29 cellular contexts compared by ENCODE assay signal in the genomic region with DNA sequence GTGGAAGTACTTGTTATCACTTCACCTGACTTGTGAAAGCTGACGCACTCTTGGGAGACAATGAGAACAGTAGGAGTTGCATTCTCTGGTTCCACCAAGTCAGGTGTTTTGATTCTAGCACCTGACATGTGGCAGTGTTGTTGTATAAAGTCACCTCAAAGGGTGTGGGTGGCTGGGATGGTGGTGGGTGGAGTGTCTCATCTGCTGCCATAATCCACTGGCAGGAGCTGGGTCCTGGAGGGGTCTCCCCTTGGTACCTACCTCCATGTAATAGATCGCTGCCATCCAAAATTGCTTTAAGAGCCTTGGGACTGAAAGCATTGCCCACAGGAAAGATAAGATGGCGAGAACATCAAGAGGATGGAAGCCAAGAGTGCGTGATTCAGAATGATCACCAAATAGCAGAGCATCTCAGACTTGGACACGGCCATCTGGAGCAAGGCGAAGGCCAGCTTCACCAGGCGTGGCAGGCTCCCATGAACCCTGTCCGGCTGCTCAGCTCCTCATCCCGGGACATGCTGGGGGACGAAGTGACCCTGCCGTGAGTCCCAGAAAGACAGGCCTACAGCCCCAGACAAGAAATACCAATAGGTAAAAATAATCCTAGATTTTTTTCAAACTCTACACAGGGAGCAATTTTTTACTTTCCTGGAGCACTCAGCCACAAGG.
"Had no signal": no experiment of that assay in that cellular context is flagged by ENCODE, and none has a peak within 500 bp of the region (broad histone marks: within the 10 kb centered on the region; RNA-seq: fewer than 3 reads in every experiment).

No MANE protein-coding gene starts in this region.

- H3K27ac ChIP-seq: epithelial cell of prostate, foreskin keratinocyte, gastroesophageal sphincter, heart right ventricle, left ventricle myocardium inferior, neural progenitor cell, prostate gland, skin epidermis, suprapubic skin, upper lobe of left lung had no signal

- H3K9me3 Mint-ChIP-seq: mesothelial cell of epicardium; stimulated activated naive B cell treated with anti-CD40 and anti-IgM and Interleukin-4, amounts not matched to agents 10 μg/mL and 1 μg/mL and 100 μg/mL, for 72 hours; stimulated activated naive CD8-positive, alpha-beta T cell treated with anti-CD3 and anti-CD28 coated beads, Interleukin-15, Interleukin-2, amounts not matched to agents 100 ng/mL and 50 ng/mL, for 24 hours had no signal

- H3K9ac ChIP-seq: neural progenitor cell had no signal

- H3K4me3 Mint-ChIP-seq: mesothelial cell of epicardium; naive B cell; nephron; neural progenitor cell; stimulated activated naive B cell treated with anti-CD40 and anti-IgM and Interleukin-4, amounts not matched to agents 10 μg/mL and 1 μg/mL and 100 μg/mL, for 72 hours; stimulated activated naive CD8-positive, alpha-beta T cell treated with anti-CD3 and anti-CD28 coated beads, Interleukin-15, Interleukin-2, amounts not matched to agents 100 ng/mL and 50 ng/mL, for 24 hours had no signal

- H3K27ac Mint-ChIP-seq: mesothelial cell of epicardium; naive B cell; nephron; neural progenitor cell; stimulated activated naive B cell treated with anti-CD40 and anti-IgM and Interleukin-4, amounts not matched to agents 10 μg/mL and 1 μg/mL and 100 μg/mL, for 72 hours; stimulated activated naive CD8-positive, alpha-beta T cell treated with anti-CD3 and anti-CD28 coated beads, Interleukin-15, Interleukin-2, amounts not matched to agents 100 ng/mL and 50 ng/mL, for 24 hours had no signal

- H3K4me1 Mint-ChIP-seq: mesothelial cell of epicardium; naive B cell; stimulated activated naive B cell treated with anti-CD40 and anti-IgM and Interleukin-4, amounts not matched to agents 10 μg/mL and 1 μg/mL and 100 μg/mL, for 72 hours had no signal

- H3K36me3 Mint-ChIP-seq: mesothelial cell of epicardium; neural progenitor cell; stimulated activated naive B cell treated with anti-CD40 and anti-IgM and Interleukin-4, amounts not matched to agents 10 μg/mL and 1 μg/mL and 100 μg/mL, for 72 hours had no signal

- H2AFZ ChIP-seq: neural progenitor cell had no signal

- H3K4me3 ChIP-seq: gastroesophageal sphincter, heart right ventricle, left ventricle myocardium inferior, mucosa of descending colon, neural progenitor cell, prostate gland, skin epidermis, suprapubic skin, upper lobe of left lung had no signal

- H3K27me3 ChIP-seq: upper lobe of left lung had no signal

- DNase-seq: caudate nucleus; cerebellar nuclear complex; cortex of kidney; effector CD4-positive, alpha-beta T cell; foreskin keratinocyte; glutamatergic neuron; heart right ventricle; hippocampal formation; left cardiac atrium; left ventricle myocardium inferior; mesenchymal stem cell; mucosa of descending colon; naive B cell; right cardiac atrium; stimulated activated CD4-positive, alpha-beta T cell treated with anti-CD3 and anti-CD28 coated beads, Interleukin-15, amount 100 ng/mL, for 24 hours; stimulated activated CD4-positive, alpha-beta T cell treated with anti-CD3 and anti-CD28 coated beads, Interleukin-2, amount 100 ng/mL, for 48 hours; stimulated activated naive B cell treated with anti-CD40 and anti-IgM and Interleukin-4, amounts not matched to agents 10 μg/mL and 1 μg/mL and 100 μg/mL, for 72 hours had no signal

- H3K4me1 ChIP-seq: foreskin keratinocyte, gastroesophageal sphincter, prostate gland, suprapubic skin, upper lobe of left lung had no signal

- H3K4me2 ChIP-seq: neural progenitor cell had no signal

- H3K9me3 ChIP-seq: gastroesophageal sphincter, heart right ventricle, left ventricle myocardium inferior, mucosa of descending colon, prostate gland, suprapubic skin, upper lobe of left lung had no signal

- FAIRE-seq: islet of Langerhans, urothelium cell line had no signal

- H3K36me3 ChIP-seq: gastroesophageal sphincter, heart right ventricle, left ventricle myocardium inferior, neural progenitor cell, prostate gland, suprapubic skin, upper lobe of left lung had no signal
